11 cellular contexts compared by ENCODE assay signal in the genomic region with DNA sequence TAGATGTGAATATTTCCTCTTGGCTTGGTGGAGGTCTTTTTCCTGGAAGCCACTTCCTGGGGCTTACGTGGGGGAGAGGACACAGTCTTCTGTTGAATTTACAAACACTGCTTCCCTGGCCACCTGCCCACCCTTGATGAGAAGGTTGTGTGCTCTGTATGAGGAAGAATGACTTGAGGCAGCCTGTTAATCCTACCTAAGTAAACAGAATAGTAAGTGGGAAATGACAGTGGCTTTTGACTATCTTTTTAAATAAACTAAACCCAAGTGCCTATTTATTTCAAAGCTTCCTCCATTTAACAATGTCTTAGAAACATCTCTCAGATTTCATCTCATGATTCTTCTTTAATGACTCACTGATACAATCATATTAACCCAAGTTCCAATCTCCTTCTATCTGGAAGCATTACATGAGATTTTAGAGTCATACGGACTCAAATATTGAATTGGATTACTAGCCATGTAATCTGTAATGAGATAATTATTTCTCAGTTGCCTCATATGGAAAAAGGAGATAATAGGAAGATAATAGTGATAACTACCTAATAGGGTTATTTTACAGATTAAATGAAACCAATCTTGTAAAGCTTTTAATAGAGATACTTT.
DNase-seq lines count a peak whose midpoint lies in the region; ATAC-seq and TF ChIP-seq lines count a peak whose summit lies in the region.
"Had no signal": no experiment of that assay in that cellular context is flagged by ENCODE, and none has a peak within 500 bp of the region (broad histone marks: within the 10 kb centered on the region; RNA-seq: fewer than 3 reads in every experiment).

No MANE protein-coding gene starts in this region.

- WGBS in gastroesophageal sphincter (ENCODE audit: low coverage in 1 of 2), 2 donors = 16 to 30% methylated on average over 2 of the region's 2 CpGs

- TF ChIP-seq POLR2A in gastroesophageal sphincter (IDR thresholded peaks at IDR 0.05) = no peak

- H3K27me3 ChIP-seq in gastroesophageal sphincter = no peaks in the 10 kb centered on the region

- peak overlapping the region in 3 of 4 donors; percentile 32 to 55 (median 33) for H3K27ac ChIP-seq in gastroesophageal sphincter

- no peaks in the 10 kb centered on the region for H3K36me3 ChIP-seq in gastroesophageal sphincter

- no peaks in the 10 kb centered on the region for H3K9me3 ChIP-seq in gastroesophageal sphincter

- no peak for TF ChIP-seq CTCF in gastroesophageal sphincter (IDR thresholded peaks at IDR 0.05)

- TF ChIP-seq EP300 in gastroesophageal sphincter (IDR thresholded peaks at IDR 0.05) = no peak

- ATAC-seq in gastroesophageal sphincter (peak; percentile 77), sciatic nerve (peak; percentile 16), GM21717 (IDR thresholded peaks at IDR 0.05; ENCODE audit: unreplicated experiment) (no peak)
- ATAC-seq: activated naive CD4-positive, alpha-beta T cell treated with anti-CD3 and anti-CD28 coated beads, Interleukin-2, amount 50 U/mL, for 72 hours had no signal

- H3K4me1 ChIP-seq in gastroesophageal sphincter = peaks cover 0 to 56% (median 8%) of the 10 kb centered on the region in 3 donors

- no peak overlapping the region for H3K4me3 ChIP-seq in gastroesophageal sphincter

- DNase-seq in ELR (ENCODE audit: low read depth) = peak; percentile 61
- peak; percentile 46 for DNase-seq in RPMI7951 (ENCODE audit: low read depth)
- DNase-seq in sciatic nerve (ENCODE audit: low spot score) = peak; percentile 75
- DNase-seq in GM03348 (ENCODE audit: low spot score) = no peak
- DNase-seq in activated naive CD4-positive, alpha-beta T cell treated with Interleukin-2 at 50 U/mL for 16 hours = no peak
- no peak for DNase-seq in foreskin melanocyte
- DNase-seq: activated B cell treated with CpG ODN at 0.5 μM for 24 hours, erythroblast had no signal

- intact Hi-C loops in sciatic nerve (cut with DNase I) = loop anchor here (10.0 kb wide), 1 partner anchor 83 kb away; no protein-coding TSS in a partner anchor

Comparison
In these comparisons a context has a peak if more than half of its experiments do, and no peak if none do; other contexts are left out.
1. DNase-seq: peak in ELR (single experiment), RPMI7951 (single experiment) and sciatic nerve (single experiment); none in GM03348 (single experiment), activated naive CD4-positive, alpha-beta T cell treated with Interleukin-2 at 50 U/mL for 16 hours (single experiment) and foreskin melanocyte (single experiment).